1 cellular context compared by ENCODE assay signal in genomic region chr5:124996023-124996763, GRCh38.
TF ChIP-seq lines count a peak whose summit lies in the region.

No MANE protein-coding gene starts in this region.

TF ChIP-seq in H1, 55 proteins besides CTCF, POLR2A, EP300 and RAD21 (continued from another document):
- TF ChIP-seq USF2 (IDR thresholded peaks at IDR 0.05; ENCODE audit: low read length) (no peak), ATF2 (IDR thresholded peaks at IDR 0.05; ENCODE audit: low read length) (0 out of 2 replicates have a peak, but pooled peaks have one; percentile 33)
TF ChIP-seq in H1: peak in this region for 2.
